In the genomic region with DNA sequence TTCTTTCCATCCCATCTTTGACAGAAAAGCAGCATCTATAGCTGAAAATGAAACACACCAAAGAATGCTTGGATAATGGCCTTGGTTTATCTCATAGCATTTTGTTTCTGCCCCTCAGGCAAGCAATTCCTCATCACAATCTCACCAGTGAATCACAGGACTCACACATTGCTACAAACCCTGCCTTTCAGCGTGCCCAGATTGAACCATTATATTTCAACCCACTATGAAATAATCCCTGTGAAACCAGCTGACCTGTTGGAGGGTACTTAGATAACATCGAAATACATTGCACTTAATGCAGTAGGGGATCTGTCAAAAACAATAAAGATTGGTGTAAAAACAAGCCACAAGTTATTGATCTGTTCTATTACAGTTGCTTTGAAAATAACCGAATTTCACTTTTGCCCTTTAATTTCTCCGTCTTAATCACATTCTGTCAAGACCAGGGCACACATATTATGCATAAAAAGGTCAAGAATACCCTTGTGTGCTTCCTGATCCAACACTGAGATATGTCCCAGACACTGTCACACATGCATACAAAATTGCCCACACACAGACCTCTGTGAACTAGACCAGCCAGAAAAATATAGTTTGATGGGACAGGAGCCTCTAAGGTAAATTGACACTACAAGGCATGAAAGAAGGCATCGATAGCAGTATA, we compare ENCODE assay signal across 22 cellular contexts.
DNase-seq lines count a peak whose midpoint lies in the region; ATAC-seq and TF ChIP-seq lines count a peak whose summit lies in the region.
"Had no signal": no experiment of that assay in that cellular context is flagged by ENCODE, and none has a peak within 500 bp of the region (broad histone marks: within the 10 kb centered on the region; RNA-seq: fewer than 3 reads in every experiment).

No MANE protein-coding gene starts in this region.

- no peak overlapping the region for H3K18ac ChIP-seq in neuronal stem cell (ENCODE audit: low read length)

- intact Hi-C loops in mammary epithelial cell (cut with micrococcal nuclease) = no loop called here
- intact Hi-C loops in breast epithelium (cut with DNase I; ENCODE audit: low total_unique reads) = no loop called here
- intact Hi-C loops in natural killer cell (cut with micrococcal nuclease) = no loop called here
- intact Hi-C loops in CD4-positive, alpha-beta T cell (cut with DNase I, micrococcal nuclease) = no loop called here
- intact Hi-C loops in mucosa of descending colon (cut with DNase I, micrococcal nuclease) = no loop called here

- no TSS peak for BruUV-seq in mammary epithelial cell (replicated peaks; lab: Mats Ljungman, UMichigan)

- H2AFZ ChIP-seq in mammary epithelial cell (ENCODE audit: low read depth, low read length) = no peak overlapping the region
- H2AFZ ChIP-seq in neuronal stem cell (ENCODE audit: low read length) = no peak overlapping the region

- no peaks in the 10 kb centered on the region for H3K79me1 ChIP-seq in neuronal stem cell (ENCODE audit: low read depth, low read length)

- no peak overlapping the region for H3K4me3 ChIP-seq in mammary epithelial cell (replicated peaks in 1 of 3; ENCODE audit: insufficient read depth in 1 of 3, low read depth in 2 of 3, low read length in 3 of 3)
- no peak overlapping the region for H3K4me3 ChIP-seq in breast epithelium
- H3K4me3 ChIP-seq in fibroblast of the aortic adventitia (ENCODE audit: low read depth, low read length) = no peak overlapping the region
- no peak overlapping the region for H3K4me3 ChIP-seq in neuronal stem cell (ENCODE audit: low read length in 2 of 2)
- H3K4me3 ChIP-seq in mucosa of descending colon = no peak overlapping the region
- H3K4me3 ChIP-seq: MG63 had no signal

- H2BK12ac ChIP-seq in neuronal stem cell (ENCODE audit: low read length) = no peak overlapping the region

- POLR2A ChIA-PET in CD4-positive, alpha-beta T cell (lab: Charles Lee) = no interaction called here

- H2BK15ac ChIP-seq in neuronal stem cell (ENCODE audit: low read length) = no peak overlapping the region

- in situ Hi-C loops in mammary epithelial cell (cut with MboI; ENCODE audit: low sequenced_read_pairs in 2 of 2) = no loop called here

- no peak overlapping the region for H4K91ac ChIP-seq in neuronal stem cell (ENCODE audit: low read depth, low read length, poor library complexity)

- no peak overlapping the region for H3K4me2 ChIP-seq in mammary epithelial cell (ENCODE audit: insufficient read depth, low read depth, low read length)
- no peak overlapping the region for H3K4me2 ChIP-seq in neuronal stem cell (ENCODE audit: insufficient read depth, low read length, poor library complexity, severe bottlenecking)

- no peak for TF ChIP-seq POLR2A in breast epithelium (IDR thresholded peaks at IDR 0.05)

- no peak overlapping the region for H2BK120ac ChIP-seq in neuronal stem cell (ENCODE audit: low read depth, low read length)

- no peaks in the 10 kb centered on the region for H4K20me1 ChIP-seq in mammary epithelial cell (ENCODE audit: insufficient read depth, low read length)

- H3K27me3 ChIP-seq in mammary epithelial cell (ENCODE audit: insufficient read depth, low read length) = no peaks in the 10 kb centered on the region
- H3K27me3 ChIP-seq in breast epithelium = no peaks in the 10 kb centered on the region
- no peaks in the 10 kb centered on the region for H3K27me3 ChIP-seq in neuronal stem cell (ENCODE audit: control insufficient read depth in 3 of 3, insufficient read depth in 3 of 3, low read depth in 1 of 3, low read length in 3 of 3)
- H3K27me3 ChIP-seq in CD4-positive, alpha-beta T cell (ENCODE audit: control insufficient read depth, insufficient read depth, low read length) = no peaks in the 10 kb centered on the region
- H3K27me3 ChIP-seq: MG63 had no signal

- H2BK5ac ChIP-seq in neuronal stem cell (ENCODE audit: low read length) = no peak overlapping the region

- 38% methylated on average over 5 of the region's 5 CpGs for WGBS in mammary epithelial cell (ENCODE audit: low coverage, missing lambda C conversion rate)
- no CpG with 5 or more reads among the region's 5 CpGs for WGBS in neuronal stem cell (ENCODE audit: extremely low coverage in 2 of 2, insufficient read length in 2 of 2, insufficient replicate concordance in 1 of 2), 2 donors

- H3K36me3 ChIP-seq in mammary epithelial cell (ENCODE audit: insufficient read depth, low read length) = no peaks in the 10 kb centered on the region
- H3K36me3 ChIP-seq in breast epithelium = no peaks in the 10 kb centered on the region
- no peaks in the 10 kb centered on the region for H3K36me3 ChIP-seq in neuronal stem cell (replicated peaks in 1 of 2; ENCODE audit: control insufficient read depth in 2 of 2, insufficient read depth in 2 of 2, low read length in 2 of 2)
- no peaks in the 10 kb centered on the region for H3K36me3 ChIP-seq in mucosa of descending colon (ENCODE audit: low read depth)
- H3K36me3 ChIP-seq: MG63 had no signal

- no peak overlapping the region for H3K14ac ChIP-seq in neuronal stem cell (ENCODE audit: low read length)

- H3K27me3 Mint-ChIP-seq in natural killer cell (ENCODE audit: low read depth in 2 of 2) = no peaks in the 10 kb centered on the region
- H3K27me3 Mint-ChIP-seq in CD4-positive, alpha-beta T cell = no peaks in the 10 kb centered on the region

- no peak overlapping the region for H3K4ac ChIP-seq in neuronal stem cell (ENCODE audit: low read length)

- DNase-seq in mammary epithelial cell (peak; percentile 63), breast epithelium (ENCODE audit: low spot score in 2 of 2) (no peak), RPMI7951 (ENCODE audit: low read depth) (peak; percentile 86), fibroblast of the aortic adventitia (ENCODE audit: low read depth) (peak; percentile 7), natural killer cell (no peak), neuronal stem cell (ENCODE audit: low spot score) (no peak), mucosa of descending colon (no peak)
- no peak for DNase-seq in CD4-positive, alpha-beta T cell
- DNase-seq: AML-193; DMS53; Kasumi-1; MG63; NCI-H1092; NCI-H1436; NCI-H187 treated with DMSO at 0.1 percent for 48 hours; NCI-H2227 treated with DMSO at 0.1 percent for 48 hours; NCI-H524; NCI-H774; NK-92 treated with Interleukin-12 subunit alpha and Interleukin-12 subunit beta, amount 100 ng/mL, for 24 hours; SIG-M5 had no signal

- no peaks in the 10 kb centered on the region for H3K9me3 ChIP-seq in mammary epithelial cell (replicated peaks; ENCODE audit: insufficient read depth, low read length)
- H3K9me3 ChIP-seq in breast epithelium = no peaks in the 10 kb centered on the region
- no peaks in the 10 kb centered on the region for H3K9me3 ChIP-seq in neuronal stem cell (replicated peaks in 1 of 2; ENCODE audit: control insufficient read depth in 2 of 2, insufficient read depth in 1 of 2, low read depth in 1 of 2, low read length in 2 of 2)
- H3K9me3 ChIP-seq in CD4-positive, alpha-beta T cell (ENCODE audit: control insufficient read depth, low read length) = no peaks in the 10 kb centered on the region
- H3K9me3 ChIP-seq in mucosa of descending colon = peaks cover 12% of the 10 kb centered on the region
- H3K9me3 ChIP-seq: MG63 had no signal

- no peak overlapping the region for H3K27ac Mint-ChIP-seq in natural killer cell
- H3K27ac Mint-ChIP-seq in CD4-positive, alpha-beta T cell = no peak overlapping the region

- H3K79me2 ChIP-seq in mammary epithelial cell (ENCODE audit: insufficient read depth, low read length) = no peaks in the 10 kb centered on the region

- no peaks in the 10 kb centered on the region for H3K4me1 Mint-ChIP-seq in natural killer cell
- H3K4me1 Mint-ChIP-seq in CD4-positive, alpha-beta T cell (ENCODE audit: low read depth) = no peaks in the 10 kb centered on the region

- dilution Hi-C loops in mammary epithelial cell (cut with HindIII; ENCODE audit: low sequenced_read_pairs) = no loop called here

- H3K23ac ChIP-seq in neuronal stem cell (ENCODE audit: low read depth, low read length, poor library complexity) = no peak overlapping the region

- no peak overlapping the region for H2AK5ac ChIP-seq in neuronal stem cell (ENCODE audit: low read depth, low read length)

- TF ChIP-seq CTCF in mammary epithelial cell (conservative IDR thresholded peaks at IDR 0.05 in 1 of 2, IDR thresholded peaks at IDR 0.05 in 1 of 2; ENCODE audit: extremely low read depth in 1 of 2, insufficient read depth in 1 of 2, low read depth in 1 of 2, low read length in 2 of 2) = no peak
- no peak for TF ChIP-seq CTCF in breast epithelium (IDR thresholded peaks at IDR 0.05)
- no peak for TF ChIP-seq CTCF in fibroblast of the aortic adventitia (IDR thresholded peaks at IDR 0.05; ENCODE audit: insufficient read depth, low read length)
- no peak for TF ChIP-seq CTCF in natural killer cell (IDR thresholded peaks at IDR 0.05)
- TF ChIP-seq CTCF in CD4-positive, alpha-beta T cell (IDR thresholded peaks at IDR 0.05) = no peak
- TF ChIP-seq CTCF in mucosa of descending colon (IDR thresholded peaks at IDR 0.05) = no peak

- no peak overlapping the region for H3K9ac ChIP-seq in mammary epithelial cell (ENCODE audit: insufficient read depth, low read length)
- H3K9ac ChIP-seq in neuronal stem cell (ENCODE audit: low read depth, low read length, poor library complexity) = no peak overlapping the region

- H3K27ac ChIP-seq in mammary epithelial cell (ENCODE audit: insufficient read depth, low read depth, low read length) = no peak overlapping the region
- no peak overlapping the region for H3K27ac ChIP-seq in breast epithelium
- no peak overlapping the region for H3K27ac ChIP-seq in neuronal stem cell (replicated peaks; ENCODE audit: low read length)
- H3K27ac ChIP-seq in CD4-positive, alpha-beta T cell (ENCODE audit: low read depth, low read length) = no peak overlapping the region
- H3K27ac ChIP-seq: 22Rv1, C4-2B had no signal

- H3K4me3 Mint-ChIP-seq in natural killer cell = no peak overlapping the region
- no peak overlapping the region for H3K4me3 Mint-ChIP-seq in CD4-positive, alpha-beta T cell

- ATAC-seq in natural killer cell (no peak), mucosa of descending colon (no peak)
- ATAC-seq in CD4-positive, alpha-beta T cell (ENCODE audit: poor library complexity) = no peak

- peaks cover 8% of the 10 kb centered on the region for H3K4me1 ChIP-seq in mammary epithelial cell (ENCODE audit: insufficient read depth, low read length)
- H3K4me1 ChIP-seq in breast epithelium = no peaks in the 10 kb centered on the region
- no peaks in the 10 kb centered on the region for H3K4me1 ChIP-seq in neuronal stem cell (ENCODE audit: control insufficient read depth in 2 of 2, insufficient read depth in 1 of 2, low read depth in 1 of 2, low read length in 2 of 2)
- H3K4me1 ChIP-seq in mucosa of descending colon (ENCODE audit: low read depth) = no peaks in the 10 kb centered on the region

- H4K8ac ChIP-seq in neuronal stem cell (ENCODE audit: low read depth, low read length) = no peak overlapping the region

- H3K9me3 Mint-ChIP-seq in natural killer cell = peaks cover 4 to 10% of the 10 kb centered on the region in 2 donors
- H3K9me3 Mint-ChIP-seq in CD4-positive, alpha-beta T cell = no peaks in the 10 kb centered on the region

- peaks cover 5% of the 10 kb centered on the region for H3K36me3 Mint-ChIP-seq in natural killer cell
- no peaks in the 10 kb centered on the region for H3K36me3 Mint-ChIP-seq in CD4-positive, alpha-beta T cell (ENCODE audit: low read depth)

- CTCF ChIA-PET in mammary epithelial cell (lab: Charles Lee; ENCODE audit: low non-redundant PET) = no interaction called here
- CTCF ChIA-PET in CD4-positive, alpha-beta T cell (lab: Charles Lee) = no interaction called here

Comparison
In these comparisons a context has a peak if more than half of its experiments do, and no peak if none do; other contexts are left out.
1. DNase-seq: peak in mammary epithelial cell (single experiment), RPMI7951 (single experiment) and fibroblast of the aortic adventitia (single experiment); none in breast epithelium (0 of 2), natural killer cell (single experiment), neuronal stem cell (single experiment), CD4-positive, alpha-beta T cell (0 of 10) and mucosa of descending colon (0 of 3).